21 cellular contexts compared by ENCODE assay signal in the genomic region with DNA sequence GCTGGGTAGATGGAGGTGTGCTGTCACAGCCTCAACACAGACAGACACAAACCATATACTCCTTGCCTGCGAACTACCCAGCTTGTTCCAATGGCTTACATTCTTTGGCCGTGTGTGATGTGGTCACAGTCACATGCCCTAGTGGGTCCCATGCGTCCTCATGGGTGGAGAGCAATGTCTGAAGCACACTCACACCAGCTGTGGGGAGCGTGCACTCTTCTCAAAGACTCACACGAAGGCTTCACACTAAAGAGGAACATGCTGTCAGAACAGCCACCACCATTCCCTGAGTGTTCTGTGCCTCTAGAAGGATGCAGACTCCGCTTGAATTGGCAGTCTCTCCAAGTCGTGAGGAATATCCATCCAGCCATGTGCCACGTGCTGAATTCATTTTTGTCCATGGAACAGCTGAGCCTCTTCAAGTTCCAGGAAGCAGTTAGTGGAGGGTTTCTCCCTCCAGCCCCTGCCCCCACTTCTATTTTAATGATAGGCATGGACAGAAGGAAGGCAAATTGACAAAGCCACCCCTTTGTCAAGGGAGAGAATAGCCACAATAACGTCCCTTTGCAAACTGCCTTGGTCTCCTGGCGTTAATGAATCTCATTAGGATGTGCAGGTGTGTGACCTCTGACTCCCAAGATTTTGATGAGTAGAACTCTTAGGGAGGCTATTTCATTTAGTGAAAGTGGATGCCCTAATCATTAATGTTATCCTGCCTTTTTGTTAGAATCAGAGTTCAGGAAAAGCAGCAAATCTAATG.
DNase-seq lines count a peak whose midpoint lies in the region; TF ChIP-seq lines count a peak whose summit lies in the region.
"Had no signal": no experiment of that assay in that cellular context is flagged by ENCODE, and none has a peak within 500 bp of the region (broad histone marks: within the 10 kb centered on the region; RNA-seq: fewer than 3 reads in every experiment).

No MANE protein-coding gene starts in this region.

- H3K36me3 ChIP-seq in BLaER1 = no peaks in the 10 kb centered on the region
- H3K36me3 ChIP-seq in Loucy (ENCODE audit: insufficient read depth, low read length) = no peaks in the 10 kb centered on the region
- H3K36me3 ChIP-seq in endodermal cell (ENCODE audit: control insufficient read depth, insufficient read depth, low read length) = no peaks in the 10 kb centered on the region
- H3K36me3 ChIP-seq in rectal smooth muscle tissue (ENCODE audit: control insufficient read depth, insufficient read depth, low read length) = no peaks in the 10 kb centered on the region
- H3K36me3 ChIP-seq: prostate gland, SJSA1 had no signal

- H3K27me3 ChIP-seq in BLaER1 (no peaks in the 10 kb centered on the region), Loucy (ENCODE audit: insufficient read depth, low read length, poor library complexity, severe bottlenecking) (no peaks in the 10 kb centered on the region), endodermal cell (ENCODE audit: control insufficient read depth, insufficient read depth, low read length, poor library complexity, severe bottlenecking) (no peaks in the 10 kb centered on the region), rectal smooth muscle tissue (ENCODE audit: control insufficient read depth, insufficient read depth, low read length) (no peaks in the 10 kb centered on the region)
- H3K27me3 ChIP-seq: SJSA1 had no signal

- H4K20me1 ChIP-seq in BLaER1 (no peaks in the 10 kb centered on the region), Loucy (ENCODE audit: insufficient read depth, low read length, poor library complexity, severe bottlenecking) (no peaks in the 10 kb centered on the region)

- no peaks in the 10 kb centered on the region for H3K79me2 ChIP-seq in Loucy (ENCODE audit: insufficient read depth, low read length)

- H3K9me3 Mint-ChIP-seq in endodermal cell = no peaks in the 10 kb centered on the region
- H3K9me3 Mint-ChIP-seq: activated naive CD8-positive, alpha-beta T cell treated with anti-CD3 and anti-CD28 coated beads for 36 hours had no signal

- H3K36me3 Mint-ChIP-seq in endodermal cell (ENCODE audit: low read depth) = no peaks in the 10 kb centered on the region
- H3K36me3 Mint-ChIP-seq: activated naive CD8-positive, alpha-beta T cell treated with anti-CD3 and anti-CD28 coated beads for 36 hours had no signal

- H3K9ac ChIP-seq in BLaER1 = no peak overlapping the region
- no peak overlapping the region for H3K9ac ChIP-seq in Loucy (ENCODE audit: low read depth, low read length, poor library complexity, severe bottlenecking)
- H3K9ac ChIP-seq in endodermal cell (ENCODE audit: extremely low read depth, low read length, poor library complexity, severe bottlenecking) = no peak overlapping the region
- H3K9ac ChIP-seq in rectal smooth muscle tissue (ENCODE audit: low read length) = no peak overlapping the region

- peaks cover 17% of the 10 kb centered on the region for H3K4me1 Mint-ChIP-seq in endodermal cell

- no peak overlapping the region for H3K27ac Mint-ChIP-seq in endodermal cell
- H3K27ac Mint-ChIP-seq: activated naive CD8-positive, alpha-beta T cell treated with anti-CD3 and anti-CD28 coated beads for 36 hours; activated T-helper 17 cell treated with anti-CD3 and anti-CD28 coated beads, Interleukin-2, amount 50 U/mL, for 72 hours; T-helper 1 cell treated with Interleukin-12 subunit alpha and Interleukin-12 subunit beta and Interleukin-4 antibody, amounts not matched to agents 30 μg/mL and 1 μg/mL, for 36 hours had no signal

- WGBS in endodermal cell (ENCODE audit: insufficient coverage in 1 of 2, insufficient read length in 1 of 2), 2 experiments = 82 to 88% methylated on average over 10 of the region's 10 CpGs

- H3K4me2 ChIP-seq in BLaER1 = peak overlapping the region; percentile 19; the same call in 1 of the 2 replicates
- no peak overlapping the region for H3K4me2 ChIP-seq in Loucy (ENCODE audit: low read depth, low read length, poor library complexity, severe bottlenecking)

- H2AFZ ChIP-seq in Loucy (ENCODE audit: low read length) = peak overlapping the region; percentile 8; the same call in 1 of the 2 replicates

- H3K9me3 ChIP-seq in BLaER1 (no peaks in the 10 kb centered on the region), Loucy (ENCODE audit: insufficient read depth, low read depth, low read length) (no peaks in the 10 kb centered on the region), endodermal cell (ENCODE audit: control insufficient read depth, low read length) (no peaks in the 10 kb centered on the region)
- H3K9me3 ChIP-seq: prostate gland, SJSA1 had no signal

- no peaks in the 10 kb centered on the region for H3F3A ChIP-seq in Loucy (ENCODE audit: low read depth)

- H3K9me2 ChIP-seq in Loucy (replicated peaks; ENCODE audit: low read depth, low read length) = no peaks in the 10 kb centered on the region

- H3K27me3 Mint-ChIP-seq in endodermal cell (ENCODE audit: insufficient read depth) = peaks cover 4% of the 10 kb centered on the region
- H3K27me3 Mint-ChIP-seq: activated naive CD8-positive, alpha-beta T cell treated with anti-CD3 and anti-CD28 coated beads for 36 hours; activated T-helper 17 cell treated with anti-CD3 and anti-CD28 coated beads, Interleukin-2, amount 50 U/mL, for 72 hours had no signal

- H3K4me3 Mint-ChIP-seq in endodermal cell = no peak overlapping the region
- H3K4me3 Mint-ChIP-seq: activated naive CD8-positive, alpha-beta T cell treated with anti-CD3 and anti-CD28 coated beads for 36 hours; activated T-helper 17 cell treated with anti-CD3 and anti-CD28 coated beads, Interleukin-2, amount 50 U/mL, for 72 hours; T-helper 1 cell treated with Interleukin-12 subunit alpha and Interleukin-12 subunit beta and Interleukin-4 antibody, amounts not matched to agents 30 μg/mL and 1 μg/mL, for 36 hours had no signal

- DNase-seq in endodermal cell (no peak), GM10266 (ENCODE audit: extremely low spot score) (no peak), GF-D8 (lab: John Stamatoyannopoulos, UW) (no peak), AG08396 (ENCODE audit: low spot score) (no peak), GM19240 (ENCODE audit: insufficient read length, low spot score) (no peak)
- DNase-seq: activated naive CD8-positive, alpha-beta T cell treated with anti-CD3 and anti-CD28 coated beads for 36 hours; cerebellar nuclear complex; DMS79; hippocampal formation; KG1; MV-4-11; NCI-H187 treated with DMSO at 0.1 percent for 48 hours; stimulated activated CD4-positive, alpha-beta T cell treated with anti-CD3 and anti-CD28 coated beads, Interleukin-1b, Interleukin-23, amount 100 ng/mL, for 48 hours had no signal

- TF ChIP-seq CTCF in Loucy (conservative IDR thresholded peaks at IDR 0.05; ENCODE audit: low read length) (no peak), endodermal cell (conservative IDR thresholded peaks at IDR 0.05) (no peak), GM10266 (IDR thresholded peaks at IDR 0.05; ENCODE audit: control insufficient read depth, insufficient read depth, low read depth, missing control alignments) (no peak)

- H3K27ac ChIP-seq in BLaER1 = no peak overlapping the region
- peak overlapping the region; percentile 56 for H3K27ac ChIP-seq in endodermal cell (ENCODE audit: low read depth, low read length)
- peak overlapping the region; percentile 33 for H3K27ac ChIP-seq in rectal smooth muscle tissue (ENCODE audit: low read depth, low read length)
- H3K27ac ChIP-seq: prostate gland, SJSA1 had no signal

- H3K4me3 ChIP-seq in BLaER1 (no peak overlapping the region), Loucy (ENCODE audit: low read length, poor library complexity, severe bottlenecking) (no peak overlapping the region), endodermal cell (ENCODE audit: low read length) (no peak overlapping the region), rectal smooth muscle tissue (ENCODE audit: low read length) (no peak overlapping the region)
- H3K4me3 ChIP-seq: prostate gland, SJSA1, skin epidermis had no signal

- H3K4me1 ChIP-seq in BLaER1 (peaks cover 9% of the 10 kb centered on the region), Loucy (ENCODE audit: insufficient read depth, low read length, poor library complexity, severe bottlenecking) (peaks cover 5% of the 10 kb centered on the region), endodermal cell (ENCODE audit: control insufficient read depth, insufficient read depth, low read length) (peaks cover 2% of the 10 kb centered on the region), rectal smooth muscle tissue (ENCODE audit: control insufficient read depth, insufficient read depth, low read length) (peaks cover 8% of the 10 kb centered on the region)
- H3K4me1 ChIP-seq: prostate gland, SJSA1 had no signal
